Comparison of ENCODE assay signal across 8 cellular contexts in the genomic region with DNA sequence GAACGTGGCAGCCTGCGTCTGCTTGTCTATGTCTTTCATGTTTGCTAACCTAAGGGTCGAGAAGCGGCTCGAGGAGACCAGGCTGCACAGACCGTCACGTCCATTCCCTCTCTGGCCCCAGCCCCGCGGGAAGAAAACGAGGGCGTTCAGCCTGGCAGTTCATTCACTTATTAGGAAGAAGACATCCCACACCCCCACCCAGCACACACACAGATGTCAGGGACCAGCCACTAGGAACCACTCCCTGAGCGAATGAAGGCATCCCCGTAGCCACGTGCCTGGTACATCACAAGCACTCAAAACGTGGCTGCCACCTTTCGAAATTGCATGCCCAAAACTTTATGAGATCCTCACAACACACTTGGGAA. TPM values are rescaled to one million over a fixed set of nuclear protein-coding genes. Genes with fewer than 3 reads are reported as not detected.
DNase-seq lines count a peak whose midpoint lies in the region; TF ChIP-seq lines count a peak whose summit lies in the region.

No MANE protein-coding gene starts in this region.

- H3K4me1 ChIP-seq in GM23248 (ENCODE audit: insufficient read depth) (peaks cover 10% of the 10 kb centered on the region), right atrium auricular region (peaks cover 0 to 14% of the 10 kb centered on the region in 2 donors)

- WGBS in GM23248 (ENCODE audit: low coverage in 1 of 2, low lambda C conversion rate in 2 of 2, missing lambda C conversion rate in 2 of 2), 2 experiments: 11 to 12% methylated on average over 16 of the region's 16 CpGs

- H2AFZ ChIP-seq in GM23248 (peak overlapping the region; percentile 95), SU-DHL-6 (ENCODE audit: low read depth, low read length, severe bottlenecking) (peak overlapping the region; percentile 75)

- H3K4me2 ChIP-seq in GM23248 (ENCODE audit: unreplicated experiment) (peak overlapping the region; percentile 92), SU-DHL-6 (ENCODE audit: low read depth, low read length, poor library complexity, severe bottlenecking) (peak overlapping the region; percentile 68)

- H3K27me3 ChIP-seq in GM23248 (replicated peaks; ENCODE audit: insufficient read depth) (0 out of 2 replicates have a peak, but pooled peaks cover 8% of the 10 kb centered on the region), SU-DHL-6 (ENCODE audit: low read length) (no peaks in the 10 kb centered on the region), right atrium auricular region (no peaks in the 10 kb centered on the region)

- no peak for TF ChIP-seq CTCF in SU-DHL-6 (IDR thresholded peaks at IDR 0.05; ENCODE audit: insufficient read depth, low read length, poor library complexity, severe bottlenecking)
- TF ChIP-seq CTCF in right atrium auricular region (IDR thresholded peaks at IDR 0.05): no peak

- H3K9me3 ChIP-seq in GM23248 (ENCODE audit: low read depth): no peaks in the 10 kb centered on the region
- H3K9me3 ChIP-seq in SU-DHL-6 (ENCODE audit: insufficient read depth, low read length): no peaks in the 10 kb centered on the region
- no peaks in the 10 kb centered on the region for H3K9me3 ChIP-seq in right atrium auricular region

- peak overlapping the region; percentile 90 for H3K4me3 ChIP-seq in GM23248
- H3K4me3 ChIP-seq in SU-DHL-6 (ENCODE audit: insufficient read depth, low read length, poor library complexity, severe bottlenecking): peak overlapping the region; percentile 70
- peak overlapping the region; percentile 83 for H3K4me3 ChIP-seq in right atrium auricular region
- H3K4me3 ChIP-seq in skin epidermis: peak overlapping the region; percentile 82 to 96 (median 87)

- no peaks in the 10 kb centered on the region for H4K20me1 ChIP-seq in GM23248 (ENCODE audit: insufficient read depth)
- no peaks in the 10 kb centered on the region for H4K20me1 ChIP-seq in SU-DHL-6 (ENCODE audit: low read depth, low read length)

- DNase-seq in GM23248 (peak; percentile 49), right atrium auricular region (ENCODE audit: low spot score) (no peak), NCI-H1417 treated with DMSO at 0.1 percent for 48 hours (lab: John Stamatoyannopoulos, UW) (no peak), erythroblast (lab: John Stamatoyannopoulos, UW) (no peak), inferior parietal cortex (ENCODE audit: extremely low spot score) (no peak), NOMO-1 (lab: John Stamatoyannopoulos, UW; ENCODE audit: unreplicated experiment in 2 of 2) (no peak)

- H3K79me2 ChIP-seq in GM23248 (ENCODE audit: insufficient read depth) (peaks cover 16% of the 10 kb centered on the region), SU-DHL-6 (ENCODE audit: insufficient read depth, low read length) (peaks cover 3% of the 10 kb centered on the region; the same call in 1 of the 2 replicates)

- H3F3A ChIP-seq in GM23248 (ENCODE audit: insufficient read depth): peaks cover 5% of the 10 kb centered on the region; the same call in 1 of the 2 replicates
- no peaks in the 10 kb centered on the region for H3F3A ChIP-seq in SU-DHL-6 (ENCODE audit: insufficient read depth)

- H3K9me2 ChIP-seq in GM23248 (ENCODE audit: insufficient read depth) (no peaks in the 10 kb centered on the region), SU-DHL-6 (replicated peaks; ENCODE audit: insufficient read depth, low read length) (no peaks in the 10 kb centered on the region)

- peak overlapping the region; percentile 95 for H3K9ac ChIP-seq in GM23248
- peak overlapping the region; percentile 80 for H3K9ac ChIP-seq in SU-DHL-6 (ENCODE audit: low read length)

- H3K36me3 ChIP-seq in GM23248 (ENCODE audit: low read depth): no peaks in the 10 kb centered on the region
- no peaks in the 10 kb centered on the region for H3K36me3 ChIP-seq in SU-DHL-6 (ENCODE audit: low read length)
- no peaks in the 10 kb centered on the region for H3K36me3 ChIP-seq in right atrium auricular region

- in situ Hi-C loops in GM23248 (cut with MboI): no loop called here

- TF ChIP-seq POLR2A in erythroblast (IDR thresholded peaks at IDR 0.05; ENCODE audit: low read length): no peak

- H3K27ac ChIP-seq in GM23248 (peak overlapping the region; percentile 55; the same call in 1 of the 2 replicates), SU-DHL-6 (ENCODE audit: low read depth, low read length) (no peak overlapping the region), right atrium auricular region (peak overlapping the region in 1 of 2 donors; percentile 90), skin epidermis (peak overlapping the region in 14 of 21 experiments; percentile 85 to 99 (median 94))

RNA-seq across cellular contexts. Expression of a gene that starts 0.7 kb away (rescaled TPM):
- total RNA-seq in GM23248 (2014; rRNA removed; shearing (Covaris generic)): 12.9 and 14.0 TPM in 2 replicates
- 12.4 and 14.0 TPM in 2 replicates for polyA plus RNA-seq in GM23248 (2016; fragmentation: Nextera tagmentation; extraction: Ambion mirVana)
- 1 to 10 TPM; 7.8 to 8.3 TPM for total RNA-seq in right atrium auricular region

RNA-seq across cellular contexts. Expression of a gene that starts 10.9 kb away (rescaled TPM):
- 0.51 and 1.2 TPM in 2 replicates for total RNA-seq in GM23248 (2014; rRNA removed; shearing (Covaris generic))
- 2.5 and 3.0 TPM in 2 replicates for polyA plus RNA-seq in GM23248 (2016; fragmentation: Nextera tagmentation; extraction: Ambion mirVana)
- 1 to 10 TPM; 2.6 to 2.9 TPM for total RNA-seq in right atrium auricular region

RNA-seq across cellular contexts. Expression of a gene that starts 22.6 kb away (rescaled TPM):
- total RNA-seq in GM23248 (2014; rRNA removed; shearing (Covaris generic)): 13.0 and 14.5 TPM in 2 replicates
- polyA plus RNA-seq in GM23248 (2016; fragmentation: Nextera tagmentation; extraction: Ambion mirVana): 4.7 and 4.9 TPM in 2 replicates
- 1 to 10 TPM in 1 of 2 donors, under 1 TPM in 1; 0.85 to 1.3 TPM for total RNA-seq in right atrium auricular region

RNA-seq across cellular contexts. Expression of a gene that starts 45.4 kb away (rescaled TPM):
- total RNA-seq in GM23248 (2014; rRNA removed; shearing (Covaris generic)): 1.5 and 4.0 TPM in 2 replicates
- 4.2 and 4.6 TPM in 2 replicates for polyA plus RNA-seq in GM23248 (2016; fragmentation: Nextera tagmentation; extraction: Ambion mirVana)
- total RNA-seq in right atrium auricular region: under 1 TPM in 1 of 2 donors, not detected in 1; 0.44 TPM
